8 cellular contexts compared by ENCODE assay signal in genomic region chrX:41441934-41442823, GRCh38.
DNase-seq lines count a peak whose midpoint lies in the region; ATAC-seq and TF ChIP-seq lines count a peak whose summit lies in the region.

No MANE protein-coding gene starts in this region.

- no peaks in the 10 kb centered on the region for H3K9me3 ChIP-seq in mucosa of rectum (ENCODE audit: control insufficient read depth in 2 of 2, low read length in 2 of 2)

- H3K9ac ChIP-seq in mucosa of rectum (ENCODE audit: low read depth in 1 of 2, low read length in 2 of 2): peak overlapping the region; percentile 64 to 79

- CTCF ChIA-PET in AG04449 (lab: Yijun Ruan, JAX): interaction anchor here (0.6 to 1.5 kb wide), 4 partner anchors 33 to 262 kb away, joined by 3 to 4 read pairs (median 3); no protein-coding TSS in a partner anchor

- H3K4me3 ChIP-seq in AG04449 (ENCODE audit: low read depth, low read length): peak overlapping the region; percentile 45
- peak overlapping the region; percentile 60 to 61 for H3K4me3 ChIP-seq in mucosa of rectum (ENCODE audit: low read length in 2 of 2)

- ATAC-seq in GM18520 (IDR thresholded peaks at IDR 0.05; ENCODE audit: unreplicated experiment) (peak; percentile 68), HG03060 (IDR thresholded peaks at IDR 0.05; ENCODE audit: low read depth, unreplicated experiment) (peak; percentile 66)

- peaks cover 0 to 2% of the 10 kb centered on the region in 2 donors for H3K27me3 ChIP-seq in mucosa of rectum (ENCODE audit: control insufficient read depth in 2 of 2, insufficient read depth in 2 of 2, low read length in 2 of 2)

- no peak for DNase-seq in AG04449 (ENCODE audit: low read depth, low spot score)
- peak; percentile 68 for DNase-seq in NCI-H69 (lab: John Stamatoyannopoulos, UW)
- peak; percentile 83 for DNase-seq in activated CD8-positive, alpha-beta memory T cell treated with anti-CD3 and anti-CD28 coated beads, Interleukin-2, amount 50 U/mL, for 4 hours
- peak; percentile 41 for DNase-seq in epithelial cell of prostate (ENCODE audit: low read depth, low spot score)
- peak; percentile 59 for DNase-seq in stimulated activated CD8-positive, alpha-beta memory T cell treated with anti-CD3 and anti-CD28 coated beads, Interleukin-7, amount 100 ng/mL, for 24 hours (ENCODE audit: low read depth)

- peak overlapping the region; percentile 36 for H3K27ac ChIP-seq in epithelial cell of prostate
- H3K27ac ChIP-seq in mucosa of rectum (ENCODE audit: low read depth in 2 of 2, low read length in 2 of 2): peak overlapping the region; percentile 74 to 83

- peak; percentile 66 for TF ChIP-seq CTCF in AG04449 (IDR thresholded peaks at IDR 0.05; ENCODE audit: insufficient read depth, low read length, missing control alignments)

- H3K4me1 ChIP-seq in mucosa of rectum (ENCODE audit: control insufficient read depth in 2 of 2, insufficient read depth in 2 of 2, low read length in 2 of 2): peaks cover 4 to 5% of the 10 kb centered on the region in 2 donors

- POLR2A ChIA-PET in AG04449 (lab: Yijun Ruan, JAX): no interaction called here

- H3K36me3 ChIP-seq in mucosa of rectum (ENCODE audit: control insufficient read depth in 2 of 2, insufficient read depth in 2 of 2, low read length in 2 of 2): no peaks in the 10 kb centered on the region
